17 cellular contexts compared by ENCODE assay signal in the genomic region with DNA sequence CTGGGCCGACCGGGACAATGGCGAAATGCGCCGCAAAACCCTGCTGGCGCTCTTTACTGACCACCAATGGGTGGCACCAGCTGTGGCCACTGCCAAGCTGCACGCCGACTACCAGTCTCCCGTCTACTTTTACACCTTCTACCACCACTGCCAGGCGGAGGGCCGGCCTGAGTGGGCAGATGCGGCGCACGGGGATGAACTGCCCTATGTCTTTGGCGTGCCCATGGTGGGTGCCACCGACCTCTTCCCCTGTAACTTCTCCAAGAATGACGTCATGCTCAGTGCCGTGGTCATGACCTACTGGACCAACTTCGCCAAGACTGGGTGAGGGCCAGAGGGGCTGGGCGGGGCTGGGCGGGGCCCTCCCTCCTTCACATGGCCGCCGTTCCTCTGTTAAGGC. TPM values are rescaled to one million over a fixed set of nuclear protein-coding genes. Genes with fewer than 3 reads are reported as not detected.
DNase-seq lines count a peak whose midpoint lies in the region; ATAC-seq, FAIRE-seq and TF ChIP-seq lines count a peak whose summit lies in the region.
"Had no signal": no experiment of that assay in that cellular context is flagged by ENCODE, and none has a peak within 500 bp of the region (broad histone marks: within the 10 kb centered on the region; RNA-seq: fewer than 3 reads in every experiment).

No MANE protein-coding gene starts in this region.

- H3K27ac ChIP-seq in IMR-90 (ENCODE audit: insufficient read depth, low read length), result no peak overlapping the region
- H3K27ac ChIP-seq in K562 (ENCODE audit: extremely low read depth, low read depth, low read length), result no peak overlapping the region
- H3K27ac ChIP-seq in GM23248, result no peak overlapping the region

- no peak overlapping the region for H4K5ac ChIP-seq in IMR-90 (ENCODE audit: low read depth, low read length)

- H3K36me3 ChIP-seq in IMR-90 (ENCODE audit: control insufficient read depth, insufficient read depth, low read length) (peaks cover 29% of the 10 kb centered on the region), K562 (ENCODE audit: control insufficient read depth, insufficient read depth, low read length) (no peaks in the 10 kb centered on the region), GM23248 (ENCODE audit: low read depth) (no peaks in the 10 kb centered on the region)
- H3K36me3 ChIP-seq: BE2C had no signal

- H3K79me2 ChIP-seq in K562 (ENCODE audit: control insufficient read depth, insufficient read depth, low read length), result no peaks in the 10 kb centered on the region
- H3K79me2 ChIP-seq in GM23248 (ENCODE audit: insufficient read depth), result no peaks in the 10 kb centered on the region

- H3K4me1 ChIP-seq in IMR-90 (ENCODE audit: control insufficient read depth, insufficient read depth, low read length), result peaks cover 4% of the 10 kb centered on the region; the same call in 1 of the 2 replicates
- H3K4me1 ChIP-seq in K562 (replicated peaks in 1 of 2; ENCODE audit: control insufficient read depth in 2 of 2, insufficient read depth in 2 of 2, low read length in 2 of 2), result peaks cover 0 to 18% of the 10 kb centered on the region in 2 experiments; a peak in 2 of 5 replicates
- H3K4me1 ChIP-seq in GM23248 (ENCODE audit: insufficient read depth), result peaks cover 16% of the 10 kb centered on the region
- H3K4me1 ChIP-seq: BE2C, HAP-1 had no signal

- no peak overlapping the region for H4K8ac ChIP-seq in IMR-90 (ENCODE audit: low read depth in 2 of 2, low read length in 2 of 2)

- TF ChIP-seq POLR2A in IMR-90 (IDR thresholded peaks at IDR 0.05; ENCODE audit: low read depth, low read length) (no peak), K562 (conservative IDR thresholded peaks at IDR 0.05) (no peak)

- H3K4me2 ChIP-seq in IMR-90 (ENCODE audit: low read depth, low read length) (no peak overlapping the region), K562 (ENCODE audit: insufficient read depth, low read length) (no peak overlapping the region), GM23248 (ENCODE audit: unreplicated experiment) (no peak overlapping the region)

- no peak overlapping the region for H3K4me3 ChIP-seq in IMR-90 (ENCODE audit: insufficient read depth, low read depth, low read length)
- no peak overlapping the region for H3K4me3 ChIP-seq in K562
- no peak overlapping the region for H3K4me3 ChIP-seq in GM23248
- H3K4me3 ChIP-seq: HAP-1 had no signal

- H3K18ac ChIP-seq in IMR-90 (ENCODE audit: low read depth, low read length), result no peak overlapping the region

- no peak overlapping the region for H3K4ac ChIP-seq in IMR-90 (ENCODE audit: low read depth, low read length)

- peaks cover 12% of the 10 kb centered on the region for H3F3A ChIP-seq in GM23248 (ENCODE audit: insufficient read depth)

- intact Hi-C loops in IMR-90 (cut with micrococcal nuclease) (no loop called here), K562 (cut with micrococcal nuclease) (no loop called here)

- no peak for TF ChIP-seq RAD21 in IMR-90 (IDR thresholded peaks at IDR 0.05; ENCODE audit: low read length)
- TF ChIP-seq RAD21 in K562 (CRISPR knock-in tag; conservative IDR thresholded peaks at IDR 0.05 in 1 of 2, IDR thresholded peaks at IDR 0.05 in 1 of 2), result no peak

- no peak for FAIRE-seq in K562 (lab: Jason Lieb, UNC)
- FAIRE-seq: A204.1, D721Med, G401.6, GM12891, GM19239 had no signal

- dilution Hi-C loops in IMR-90 (cut with HindIII; ENCODE audit: low sequenced_read_pairs, unreplicated experiment), result no loop called here

- H4K20me1 ChIP-seq in IMR-90 (ENCODE audit: insufficient read depth, low read length), result peaks cover 7% of the 10 kb centered on the region; the same call in 1 of the 2 replicates
- no peaks in the 10 kb centered on the region for H4K20me1 ChIP-seq in K562 (replicated peaks; ENCODE audit: control insufficient read depth, insufficient read depth, low read length)
- no peaks in the 10 kb centered on the region for H4K20me1 ChIP-seq in GM23248 (ENCODE audit: insufficient read depth)

- no peak overlapping the region for H2BK120ac ChIP-seq in IMR-90 (ENCODE audit: low read depth, low read length)

- H3K14ac ChIP-seq in IMR-90 (replicated peaks; ENCODE audit: low read depth, low read length), result no peak overlapping the region

- ATAC-seq in IMR-90 (ENCODE audit: low read depth) (no peak), K562 (no peak)

- H3K79me1 ChIP-seq in IMR-90 (ENCODE audit: low read depth in 1 of 2, low read length in 2 of 2), result no peaks in the 10 kb centered on the region; a peak in 1 of 4 replicates

- H2AK9ac ChIP-seq in IMR-90 (replicated peaks; ENCODE audit: low read depth, low read length, poor library complexity), result peak overlapping the region; percentile 70

- no TSS peak for BruUV-seq in IMR-90 (replicated peaks; lab: Mats Ljungman, UMichigan)
- no TSS peak for BruUV-seq in K562 (replicated peaks; lab: Mats Ljungman, UMichigan)

- H4K91ac ChIP-seq in IMR-90 (ENCODE audit: insufficient read depth, low read depth, low read length), result no peak overlapping the region

- H3K23ac ChIP-seq in IMR-90 (ENCODE audit: low read depth, low read length), result no peak overlapping the region

- no peak overlapping the region for H3K9ac ChIP-seq in IMR-90 (ENCODE audit: low read depth, low read length)
- no peak overlapping the region for H3K9ac ChIP-seq in K562 (ENCODE audit: insufficient read depth in 1 of 2, low read depth in 2 of 2, low read length in 2 of 2)
- H3K9ac ChIP-seq in GM23248, result no peak overlapping the region

- no peak overlapping the region for H2BK15ac ChIP-seq in IMR-90 (ENCODE audit: low read depth, low read length)

- POLR2A ChIA-PET in IMR-90 (lab: Charles Lee; ENCODE audit: unreplicated experiment), result no interaction called here
- POLR2A ChIA-PET in K562 (lab: Yijun Ruan, JAX), result no interaction called here

- no peaks in the 10 kb centered on the region for H3K27me3 ChIP-seq in IMR-90 (ENCODE audit: control insufficient read depth, insufficient read depth, low read length)
- H3K27me3 ChIP-seq in K562 (ENCODE audit: control insufficient read depth in 2 of 2, insufficient read depth in 2 of 2, low read length in 2 of 2), result no peaks in the 10 kb centered on the region
- no peaks in the 10 kb centered on the region for H3K27me3 ChIP-seq in GM23248 (replicated peaks; ENCODE audit: insufficient read depth)
- H3K27me3 ChIP-seq: BE2C had no signal

- H2BK20ac ChIP-seq in IMR-90 (ENCODE audit: low read depth, low read length), result no peak overlapping the region

- DNase-seq in IMR-90 (no peak), K562 (ENCODE audit: extremely low read depth in 1 of 4, low spot score in 3 of 4) (no peak), GM23248 (no peak)
- no peak for DNase-seq in activated CD4-positive, alpha-beta T cell treated with anti-CD3 and anti-CD28 coated beads for 1 hour
- DNase-seq: ACHN; BE2C; C1 segment of cervical spinal cord; CD8-positive, alpha-beta memory T cell; COR-L47 had no signal

- no peak overlapping the region for H3K56ac ChIP-seq in IMR-90 (ENCODE audit: extremely low read depth, insufficient read depth, low read length)

- TF ChIP-seq EP300 in K562 (IDR thresholded peaks at IDR 0.05; ENCODE audit: low read length), result no peak

- in situ Hi-C loops in IMR-90 (cut with MboI; ENCODE audit: low sequenced_read_pairs), result no loop called here
- in situ Hi-C loops in K562 (cut with MboI), result no loop called here
- in situ Hi-C loops in GM23248 (cut with MboI), result no loop called here

- H2AFZ ChIP-seq in IMR-90 (replicated peaks; ENCODE audit: low read length, poor library complexity) (no peak overlapping the region), K562 (ENCODE audit: low read depth, low read length) (no peak overlapping the region), GM23248 (no peak overlapping the region)

- TF ChIP-seq CTCF in IMR-90 (conservative IDR thresholded peaks at IDR 0.05; ENCODE audit: low read depth, low read length) (no peak), K562 (IDR thresholded peaks at IDR 0.05 in 2 of 3, conservative IDR thresholded peaks at IDR 0.05 in 1 of 3; ENCODE audit: insufficient read depth in 2 of 3, low read depth in 1 of 3, low read length in 3 of 3) (no peak)

- H3K9me3 ChIP-seq in IMR-90 (ENCODE audit: control insufficient read depth, insufficient read depth, low read length) (no peaks in the 10 kb centered on the region), K562 (replicated peaks; ENCODE audit: control insufficient read depth, insufficient read depth, low read depth, low read length) (no peaks in the 10 kb centered on the region), GM23248 (ENCODE audit: low read depth) (no peaks in the 10 kb centered on the region)
- H3K9me3 ChIP-seq: BE2C, HAP-1 had no signal

- no peaks in the 10 kb centered on the region for H3K9me2 ChIP-seq in GM23248 (ENCODE audit: insufficient read depth)

- no peak overlapping the region for H2BK5ac ChIP-seq in IMR-90 (ENCODE audit: low read depth, low read length, poor library complexity, severe bottlenecking)

- CTCF ChIA-PET in IMR-90 (lab: Yijun Ruan, JAX), result no interaction called here
- CTCF ChIA-PET in K562 (lab: Yijun Ruan, JAX; ENCODE audit: low intra/inter-chr PET ratio), result no interaction called here

- no peak overlapping the region for H2AK5ac ChIP-seq in IMR-90 (ENCODE audit: low read depth, low read length)

- 93% methylated on average over 9 of the region's 23 CpGs; no CpG with 5 or more reads in 1 of the 2 experiments for WGBS in IMR-90 (ENCODE audit: extremely low coverage in 2 of 2, insufficient read length in 1 of 2), 2 experiments
- 85% methylated on average over 15 of the region's 23 CpGs for WGBS in K562 (ENCODE audit: insufficient coverage, low coverage, missing lambda C conversion rate)
- 83 to 84% methylated on average over 23 of the region's 23 CpGs for WGBS in GM23248 (ENCODE audit: low coverage in 1 of 2, low lambda C conversion rate in 2 of 2, missing lambda C conversion rate in 2 of 2), 2 experiments

- H3K9me1 ChIP-seq in IMR-90 (ENCODE audit: insufficient read depth, low read length) (peaks cover 2% of the 10 kb centered on the region; the same call in 1 of the 2 replicates), K562 (ENCODE audit: control insufficient read depth, insufficient read depth, low read length) (no peaks in the 10 kb centered on the region)

RNA-seq across cellular contexts. Expression of a gene that starts 4.3 kb away (rescaled TPM):
- not detected in 2 replicates for total RNA-seq in IMR-90 (2012; rRNA removed)
- not detected in 2 replicates for polyA plus RNA-seq in IMR-90 (2012; rRNA removed)
- polyA plus RNA-seq in IMR-90 (2012; cell fraction: cytosol; rRNA removed), result not detected in 2 replicates
- polyA plus RNA-seq in IMR-90 (2012; cell fraction: nucleus; rRNA removed; ENCODE audit: low replicate concordance), result not detected in 2 replicates
- total RNA-seq in K562 (2011; cell fraction: chromatin; rRNA removed; ENCODE audit: low replicate concordance), result not detected in 2 replicates
- total RNA-seq in K562 (2011; cell fraction: nucleolus; rRNA removed), result not detected in 2 replicates
- not detected in 2 replicates for total RNA-seq in K562 (2011; cell fraction: nucleoplasm; rRNA removed)
- not detected in 2 replicates for total RNA-seq in K562 (2014; rRNA removed)
- not detected in 2 replicates for total RNA-seq in K562 (2014; rRNA removed; fragmentation: Illumina TruSeq; extraction: Trizol)
- total RNA-seq in K562 (2015; rRNA removed; fragmentation: Illumina TruSeq; extraction: Trizol), result not detected in 2 replicates
- total RNA-seq in K562 (2021), result not detected in 2 replicates
- not detected in 2 replicates for polyA plus RNA-seq in K562 (2011; rRNA removed)
- polyA plus RNA-seq in K562 (2011; cell fraction: cytosol; rRNA removed), result not detected in 2 replicates
- not detected in 2 replicates for polyA plus RNA-seq in K562 (2011; cell fraction: nucleus; rRNA removed)
- polyA plus RNA-seq in K562 (2012), result not detected in 2 replicates
- not detected in 2 replicates for polyA plus RNA-seq in K562 (2014; fragmentation: Illumina TruSeq; extraction: Trizol)
- polyA plus RNA-seq in K562 (2014; fragmentation: Nextera tagmentation; extraction: Ambion mirVana), result not detected
- not detected in 2 replicates for polyA plus RNA-seq in K562 (2014; rRNA removed)
- polyA minus RNA-seq in K562 (2011; rRNA and poly(A)+ RNA removed), result not detected in 2 replicates
- not detected in 2 replicates for polyA minus RNA-seq in K562 (2011; cell fraction: cytosol; rRNA and poly(A)+ RNA removed)
- polyA minus RNA-seq in K562 (2011; cell fraction: nucleus; rRNA and poly(A)+ RNA removed), result not detected in 2 replicates
- total RNA-seq in GM23248 (2014; rRNA removed; shearing (Covaris generic)), result not detected in 2 replicates
- not detected in 2 replicates for polyA plus RNA-seq in GM23248 (2016; fragmentation: Nextera tagmentation; extraction: Ambion mirVana)
- total RNA-seq: CD4-positive, CD25-positive, alpha-beta regulatory T cell; CD8-positive, alpha-beta memory T cell; H4 had no signal
- polyA plus RNA-seq: CD4-positive, CD25-positive, alpha-beta regulatory T cell; CD8-positive, alpha-beta memory T cell had no signal

RNA-seq across cellular contexts. Expression of a gene that starts 8.1 kb away (rescaled TPM):
- total RNA-seq in IMR-90 (2012; rRNA removed) (1.7 and 1.8 TPM in 2 replicates), K562 (2014; rRNA removed) (0.77 and 1.1 TPM in 2 replicates), K562 (2014; rRNA removed; fragmentation: Illumina TruSeq; extraction: Trizol) (0.26 and 0.40 TPM in 2 replicates), K562 (2015; rRNA removed; fragmentation: Illumina TruSeq; extraction: Trizol) (0.72 and 0.87 TPM in 2 replicates), K562 (2021) (7.8 TPM in 2 replicates)
- polyA plus RNA-seq in IMR-90 (2012; rRNA removed) (36.7 and 38.1 TPM in 2 replicates), K562 (2011; rRNA removed) (1.2 and 3.7 TPM in 2 replicates), K562 (2014; fragmentation: Illumina TruSeq; extraction: Trizol) (4.2 and 4.4 TPM in 2 replicates), K562 (2014; fragmentation: Nextera tagmentation; extraction: Ambion mirVana) (under 1 TPM; 0.11 to 0.15 TPM), K562 (2014; rRNA removed) (4.3 and 5.5 TPM in 2 replicates), GM23248 (2016; fragmentation: Nextera tagmentation; extraction: Ambion mirVana) (3.3 and 3.5 TPM in 2 replicates)
- polyA plus RNA-seq in IMR-90 (2012; cell fraction: cytosol; rRNA removed), result 19.6 and 36.4 TPM in 2 replicates
- 187 and 347 TPM in 2 replicates for polyA plus RNA-seq in IMR-90 (2012; cell fraction: nucleus; rRNA removed; ENCODE audit: low replicate concordance)
- 5.9 and 15.5 TPM in 2 replicates for total RNA-seq in K562 (2011; cell fraction: chromatin; rRNA removed; ENCODE audit: low replicate concordance)
- 7.2 and 9.2 TPM in 2 replicates for total RNA-seq in K562 (2011; cell fraction: nucleolus; rRNA removed)
- total RNA-seq in K562 (2011; cell fraction: nucleoplasm; rRNA removed), result 7.3 and 7.6 TPM in 2 replicates
- polyA plus RNA-seq in K562 (2011; cell fraction: cytosol; rRNA removed), result 1.9 and 2.0 TPM in 2 replicates
- 25.0 and 28.1 TPM in 2 replicates for polyA plus RNA-seq in K562 (2011; cell fraction: nucleus; rRNA removed)
- 6.3 and 7.2 TPM in 2 replicates for polyA plus RNA-seq in K562 (2012)
- 0.39 and 0.60 TPM in 2 replicates for polyA minus RNA-seq in K562 (2011; rRNA and poly(A)+ RNA removed)
- 1.8 and 3.2 TPM in 2 replicates for polyA minus RNA-seq in K562 (2011; cell fraction: cytosol; rRNA and poly(A)+ RNA removed)
- 2.2 and 2.7 TPM in 2 replicates for polyA minus RNA-seq in K562 (2011; cell fraction: nucleus; rRNA and poly(A)+ RNA removed)
- total RNA-seq in GM23248 (2014; rRNA removed; shearing (Covaris generic)), result 8.0 and 9.5 TPM in 2 replicates
- polyA plus RNA-seq: CD4-positive, CD25-positive, alpha-beta regulatory T cell had no signal

RNA-seq across cellular contexts. Expression of a gene that starts 9.6 kb away (rescaled TPM):
- total RNA-seq in IMR-90 (2012; rRNA removed), result not detected in 2 replicates
- not detected in 2 replicates for polyA plus RNA-seq in IMR-90 (2012; rRNA removed)
- not detected in 2 replicates for polyA plus RNA-seq in IMR-90 (2012; cell fraction: cytosol; rRNA removed)
- polyA plus RNA-seq in IMR-90 (2012; cell fraction: nucleus; rRNA removed; ENCODE audit: low replicate concordance), result 0.13 TPM in 1 of 2 replicates, not detected in the other
- total RNA-seq in K562 (2011; cell fraction: chromatin; rRNA removed; ENCODE audit: low replicate concordance), result not detected in 2 replicates
- not detected in 2 replicates for total RNA-seq in K562 (2011; cell fraction: nucleolus; rRNA removed)
- not detected in 2 replicates for total RNA-seq in K562 (2011; cell fraction: nucleoplasm; rRNA removed)
- not detected in 2 replicates for total RNA-seq in K562 (2014; rRNA removed)
- total RNA-seq in K562 (2014; rRNA removed; fragmentation: Illumina TruSeq; extraction: Trizol), result not detected in 2 replicates
- total RNA-seq in K562 (2015; rRNA removed; fragmentation: Illumina TruSeq; extraction: Trizol), result not detected in 2 replicates
- total RNA-seq in K562 (2021), result not detected in 2 replicates
- polyA plus RNA-seq in K562 (2011; rRNA removed), result not detected in 2 replicates
- polyA plus RNA-seq in K562 (2011; cell fraction: cytosol; rRNA removed), result 0.07 TPM in 1 of 2 replicates, not detected in the other
- polyA plus RNA-seq in K562 (2011; cell fraction: nucleus; rRNA removed), result not detected in 2 replicates
- not detected in 2 replicates for polyA plus RNA-seq in K562 (2012)
- polyA plus RNA-seq in K562 (2014; fragmentation: Illumina TruSeq; extraction: Trizol), result not detected in 2 replicates
- not detected for polyA plus RNA-seq in K562 (2014; fragmentation: Nextera tagmentation; extraction: Ambion mirVana)
- not detected in 2 replicates for polyA plus RNA-seq in K562 (2014; rRNA removed)
- polyA minus RNA-seq in K562 (2011; rRNA and poly(A)+ RNA removed), result not detected in 2 replicates
- polyA minus RNA-seq in K562 (2011; cell fraction: cytosol; rRNA and poly(A)+ RNA removed), result not detected in 2 replicates
- not detected in 2 replicates for polyA minus RNA-seq in K562 (2011; cell fraction: nucleus; rRNA and poly(A)+ RNA removed)
- total RNA-seq in GM23248 (2014; rRNA removed; shearing (Covaris generic)), result not detected in 2 replicates
- polyA plus RNA-seq in GM23248 (2016; fragmentation: Nextera tagmentation; extraction: Ambion mirVana), result not detected in 2 replicates
- total RNA-seq: CD4-positive, CD25-positive, alpha-beta regulatory T cell; CD8-positive, alpha-beta memory T cell; H4 had no signal
- polyA plus RNA-seq: CD4-positive, CD25-positive, alpha-beta regulatory T cell; CD8-positive, alpha-beta memory T cell had no signal

RNA-seq across cellular contexts. Expression of a gene that starts 11.9 kb away (rescaled TPM):
- total RNA-seq in IMR-90 (2012; rRNA removed), result 35.3 and 38.4 TPM in 2 replicates
- 174 and 252 TPM in 2 replicates for polyA plus RNA-seq in IMR-90 (2012; rRNA removed)
- polyA plus RNA-seq in IMR-90 (2012; cell fraction: cytosol; rRNA removed), result 109 and 112 TPM in 2 replicates
- 17.8 and 27.6 TPM in 2 replicates for polyA plus RNA-seq in IMR-90 (2012; cell fraction: nucleus; rRNA removed; ENCODE audit: low replicate concordance)
- total RNA-seq in K562 (2011; cell fraction: chromatin; rRNA removed; ENCODE audit: low replicate concordance), result 11.4 and 30.5 TPM in 2 replicates
- 28.2 and 36.7 TPM in 2 replicates for total RNA-seq in K562 (2011; cell fraction: nucleolus; rRNA removed)
- 30.5 and 33.4 TPM in 2 replicates for total RNA-seq in K562 (2011; cell fraction: nucleoplasm; rRNA removed)
- total RNA-seq in K562 (2014; rRNA removed), result 69.4 and 91.5 TPM in 2 replicates
- 46.4 and 51.0 TPM in 2 replicates for total RNA-seq in K562 (2014; rRNA removed; fragmentation: Illumina TruSeq; extraction: Trizol)
- total RNA-seq in K562 (2015; rRNA removed; fragmentation: Illumina TruSeq; extraction: Trizol), result 52.1 and 59.6 TPM in 2 replicates
- total RNA-seq in K562 (2021), result 60.1 and 67.5 TPM in 2 replicates
- 68.5 and 83.9 TPM in 2 replicates for polyA plus RNA-seq in K562 (2011; rRNA removed)
- polyA plus RNA-seq in K562 (2011; cell fraction: cytosol; rRNA removed), result 132 and 276 TPM in 2 replicates
- polyA plus RNA-seq in K562 (2011; cell fraction: nucleus; rRNA removed), result 66.7 and 70.5 TPM in 2 replicates
- polyA plus RNA-seq in K562 (2012), result 66.9 and 104 TPM in 2 replicates
- 43.4 and 64.8 TPM in 2 replicates for polyA plus RNA-seq in K562 (2014; fragmentation: Illumina TruSeq; extraction: Trizol)
- 100 to 1,000 TPM; 114 to 117 TPM for polyA plus RNA-seq in K562 (2014; fragmentation: Nextera tagmentation; extraction: Ambion mirVana)
- 177 and 191 TPM in 2 replicates for polyA plus RNA-seq in K562 (2014; rRNA removed)
- 6.1 and 6.7 TPM in 2 replicates for polyA minus RNA-seq in K562 (2011; rRNA and poly(A)+ RNA removed)
- 13.7 and 17.3 TPM in 2 replicates for polyA minus RNA-seq in K562 (2011; cell fraction: cytosol; rRNA and poly(A)+ RNA removed)
- 7.5 and 16.7 TPM in 2 replicates for polyA minus RNA-seq in K562 (2011; cell fraction: nucleus; rRNA and poly(A)+ RNA removed)
- total RNA-seq in GM23248 (2014; rRNA removed; shearing (Covaris generic)), result 18.0 and 59.3 TPM in 2 replicates
- 40.1 and 44.2 TPM in 2 replicates for polyA plus RNA-seq in GM23248 (2016; fragmentation: Nextera tagmentation; extraction: Ambion mirVana)

RNA-seq across cellular contexts. Expression of a gene that starts 12.9 kb away (rescaled TPM):
- total RNA-seq in IMR-90 (2012; rRNA removed), result not detected in 2 replicates
- polyA plus RNA-seq in IMR-90 (2012; rRNA removed), result not detected in 2 replicates
- not detected in 2 replicates for polyA plus RNA-seq in IMR-90 (2012; cell fraction: cytosol; rRNA removed)
- polyA plus RNA-seq in IMR-90 (2012; cell fraction: nucleus; rRNA removed; ENCODE audit: low replicate concordance), result not detected in 2 replicates
- not detected in 2 replicates for total RNA-seq in K562 (2011; cell fraction: chromatin; rRNA removed; ENCODE audit: low replicate concordance)
- total RNA-seq in K562 (2011; cell fraction: nucleolus; rRNA removed), result not detected in 2 replicates
- not detected in 2 replicates for total RNA-seq in K562 (2011; cell fraction: nucleoplasm; rRNA removed)
- not detected in 2 replicates for total RNA-seq in K562 (2014; rRNA removed)
- not detected in 2 replicates for total RNA-seq in K562 (2014; rRNA removed; fragmentation: Illumina TruSeq; extraction: Trizol)
- total RNA-seq in K562 (2015; rRNA removed; fragmentation: Illumina TruSeq; extraction: Trizol), result not detected in 2 replicates
- not detected in 2 replicates for total RNA-seq in K562 (2021)
- polyA plus RNA-seq in K562 (2011; rRNA removed), result not detected in 2 replicates
- polyA plus RNA-seq in K562 (2011; cell fraction: cytosol; rRNA removed), result not detected in 2 replicates
- not detected in 2 replicates for polyA plus RNA-seq in K562 (2011; cell fraction: nucleus; rRNA removed)
- not detected in 2 replicates for polyA plus RNA-seq in K562 (2012)
- polyA plus RNA-seq in K562 (2014; fragmentation: Illumina TruSeq; extraction: Trizol), result not detected in 2 replicates
- not detected for polyA plus RNA-seq in K562 (2014; fragmentation: Nextera tagmentation; extraction: Ambion mirVana)
- polyA plus RNA-seq in K562 (2014; rRNA removed), result not detected in 2 replicates
- not detected in 2 replicates for polyA minus RNA-seq in K562 (2011; rRNA and poly(A)+ RNA removed)
- not detected in 2 replicates for polyA minus RNA-seq in K562 (2011; cell fraction: cytosol; rRNA and poly(A)+ RNA removed)
- polyA minus RNA-seq in K562 (2011; cell fraction: nucleus; rRNA and poly(A)+ RNA removed), result not detected in 2 replicates
- not detected in 2 replicates for total RNA-seq in GM23248 (2014; rRNA removed; shearing (Covaris generic))
- not detected in 2 replicates for polyA plus RNA-seq in GM23248 (2016; fragmentation: Nextera tagmentation; extraction: Ambion mirVana)
- total RNA-seq: CD4-positive, CD25-positive, alpha-beta regulatory T cell; CD8-positive, alpha-beta memory T cell; H4 had no signal
- polyA plus RNA-seq: CD4-positive, CD25-positive, alpha-beta regulatory T cell; CD8-positive, alpha-beta memory T cell had no signal
